In the genomic region with DNA sequence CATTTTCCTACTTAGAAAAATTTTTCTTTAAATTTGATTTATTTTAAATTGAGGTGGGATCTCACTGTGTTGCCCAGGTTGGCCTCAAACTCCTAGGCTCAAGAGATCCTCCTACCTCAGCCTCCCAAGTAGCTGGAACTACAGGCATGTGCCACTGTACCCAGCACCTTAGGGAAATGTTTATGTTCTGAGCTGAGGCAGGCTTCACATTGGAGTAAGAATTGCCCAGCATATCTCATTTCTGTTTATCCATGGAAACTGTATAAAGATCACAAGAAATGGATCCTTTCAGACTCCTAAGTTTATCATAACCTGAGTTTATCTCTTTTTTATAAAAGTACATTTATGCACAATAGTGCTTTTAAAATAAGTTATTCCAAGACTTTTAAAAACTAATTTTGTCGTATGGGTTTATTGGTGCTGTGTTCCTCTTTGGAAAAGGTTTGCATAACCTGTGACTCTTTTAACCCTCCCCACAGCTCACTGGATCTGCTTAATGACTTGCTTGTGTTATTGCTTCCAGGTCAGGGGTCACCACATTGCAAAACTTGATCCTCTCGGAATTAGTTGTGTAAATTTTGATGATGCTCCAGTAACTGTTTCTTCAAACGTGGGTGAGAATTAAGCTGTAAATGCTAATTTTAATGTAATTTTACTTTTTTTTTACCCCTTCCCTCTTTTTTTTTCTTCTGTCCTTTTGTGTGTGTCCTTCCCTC, we compare ENCODE assay signal across 3 cellular contexts.
TF ChIP-seq lines count a peak whose summit lies in the region.

No MANE protein-coding gene starts in this region.

TF ChIP-seq in liver, 16 proteins besides CTCF, POLR2A, EP300 and RAD21:
- TF ChIP-seq GABPA (IDR thresholded peaks at IDR 0.05 in 1 of 2, conservative IDR thresholded peaks at IDR 0.05 in 1 of 2) (peak; percentile 58 to 78), TAF1 (conservative IDR thresholded peaks at IDR 0.05) (no peak), YY1 (IDR thresholded peaks at IDR 0.05) (no peak)
- TF ChIP-seq, protein P1, sequence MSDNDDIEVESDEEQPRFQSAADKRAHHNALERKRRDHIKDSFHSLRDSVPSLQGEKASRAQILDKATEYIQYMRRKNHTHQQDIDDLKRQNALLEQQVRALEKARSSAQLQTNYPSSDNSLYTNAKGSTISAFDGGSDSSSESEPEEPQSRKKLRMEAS (IDR thresholded peaks at IDR 0.05) = no peak
- TF ChIP-seq, protein P2, sequence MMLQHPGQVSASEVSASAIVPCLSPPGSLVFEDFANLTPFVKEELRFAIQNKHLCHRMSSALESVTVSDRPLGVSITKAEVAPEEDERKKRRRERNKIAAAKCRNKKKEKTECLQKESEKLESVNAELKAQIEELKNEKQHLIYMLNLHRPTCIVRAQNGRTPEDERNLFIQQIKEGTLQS (IDR thresholded peaks at IDR 0.05) = no peak

TF ChIP-seq in HepG2, 621 proteins besides CTCF, POLR2A, EP300 and RAD21:
- TF ChIP-seq, protein P3, sequence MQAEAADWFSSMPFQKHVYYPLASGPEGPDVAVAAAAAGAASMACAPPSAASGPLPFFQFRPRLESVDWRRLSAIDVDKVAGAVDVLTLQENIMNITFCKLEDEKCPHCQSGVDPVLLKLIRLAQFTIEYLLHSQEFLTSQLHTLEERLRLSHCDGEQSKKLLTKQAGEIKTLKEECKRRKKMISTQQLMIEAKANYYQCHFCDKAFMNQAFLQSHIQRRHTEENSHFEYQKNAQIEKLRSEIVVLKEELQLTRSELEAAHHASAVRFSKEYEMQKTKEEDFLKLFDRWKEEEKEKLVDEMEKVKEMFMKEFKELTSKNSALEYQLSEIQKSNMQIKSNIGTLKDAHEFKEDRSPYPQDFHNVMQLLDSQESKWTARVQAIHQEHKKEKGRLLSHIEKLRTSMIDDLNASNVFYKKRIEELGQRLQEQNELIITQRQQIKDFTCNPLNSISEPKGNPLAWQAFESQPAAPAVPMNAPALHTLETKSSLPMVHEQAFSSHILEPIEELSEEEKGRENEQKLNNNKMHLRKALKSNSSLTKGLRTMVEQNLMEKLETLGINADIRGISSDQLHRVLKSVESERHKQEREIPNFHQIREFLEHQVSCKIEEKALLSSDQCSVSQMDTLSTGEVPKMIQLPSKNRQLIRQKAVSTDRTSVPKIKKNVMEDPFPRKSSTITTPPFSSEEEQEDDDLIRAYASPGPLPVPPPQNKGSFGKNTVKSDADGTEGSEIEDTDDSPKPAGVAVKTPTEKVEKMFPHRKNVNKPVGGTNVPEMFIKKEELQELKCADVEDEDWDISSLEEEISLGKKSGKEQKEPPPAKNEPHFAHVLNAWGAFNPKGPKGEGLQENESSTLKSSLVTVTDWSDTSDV (CRISPR knock-in tag; IDR thresholded peaks at IDR 0.05) = no peak

TF ChIP-seq in K562, 482 proteins besides CTCF, POLR2A, EP300 and RAD21 (continues in another document):
- TF ChIP-seq NUFIP1 (IDR thresholded peaks at IDR 0.05; ENCODE audit: partially characterized antibody) = no peak
- no peak for TF ChIP-seq SIN3A (IDR thresholded peaks at IDR 0.05; ENCODE audit: borderline replicate concordance in 2 of 2, control insufficient read depth in 1 of 2, low read depth in 2 of 2, low read length in 2 of 2)
- TF ChIP-seq, protein P4, sequence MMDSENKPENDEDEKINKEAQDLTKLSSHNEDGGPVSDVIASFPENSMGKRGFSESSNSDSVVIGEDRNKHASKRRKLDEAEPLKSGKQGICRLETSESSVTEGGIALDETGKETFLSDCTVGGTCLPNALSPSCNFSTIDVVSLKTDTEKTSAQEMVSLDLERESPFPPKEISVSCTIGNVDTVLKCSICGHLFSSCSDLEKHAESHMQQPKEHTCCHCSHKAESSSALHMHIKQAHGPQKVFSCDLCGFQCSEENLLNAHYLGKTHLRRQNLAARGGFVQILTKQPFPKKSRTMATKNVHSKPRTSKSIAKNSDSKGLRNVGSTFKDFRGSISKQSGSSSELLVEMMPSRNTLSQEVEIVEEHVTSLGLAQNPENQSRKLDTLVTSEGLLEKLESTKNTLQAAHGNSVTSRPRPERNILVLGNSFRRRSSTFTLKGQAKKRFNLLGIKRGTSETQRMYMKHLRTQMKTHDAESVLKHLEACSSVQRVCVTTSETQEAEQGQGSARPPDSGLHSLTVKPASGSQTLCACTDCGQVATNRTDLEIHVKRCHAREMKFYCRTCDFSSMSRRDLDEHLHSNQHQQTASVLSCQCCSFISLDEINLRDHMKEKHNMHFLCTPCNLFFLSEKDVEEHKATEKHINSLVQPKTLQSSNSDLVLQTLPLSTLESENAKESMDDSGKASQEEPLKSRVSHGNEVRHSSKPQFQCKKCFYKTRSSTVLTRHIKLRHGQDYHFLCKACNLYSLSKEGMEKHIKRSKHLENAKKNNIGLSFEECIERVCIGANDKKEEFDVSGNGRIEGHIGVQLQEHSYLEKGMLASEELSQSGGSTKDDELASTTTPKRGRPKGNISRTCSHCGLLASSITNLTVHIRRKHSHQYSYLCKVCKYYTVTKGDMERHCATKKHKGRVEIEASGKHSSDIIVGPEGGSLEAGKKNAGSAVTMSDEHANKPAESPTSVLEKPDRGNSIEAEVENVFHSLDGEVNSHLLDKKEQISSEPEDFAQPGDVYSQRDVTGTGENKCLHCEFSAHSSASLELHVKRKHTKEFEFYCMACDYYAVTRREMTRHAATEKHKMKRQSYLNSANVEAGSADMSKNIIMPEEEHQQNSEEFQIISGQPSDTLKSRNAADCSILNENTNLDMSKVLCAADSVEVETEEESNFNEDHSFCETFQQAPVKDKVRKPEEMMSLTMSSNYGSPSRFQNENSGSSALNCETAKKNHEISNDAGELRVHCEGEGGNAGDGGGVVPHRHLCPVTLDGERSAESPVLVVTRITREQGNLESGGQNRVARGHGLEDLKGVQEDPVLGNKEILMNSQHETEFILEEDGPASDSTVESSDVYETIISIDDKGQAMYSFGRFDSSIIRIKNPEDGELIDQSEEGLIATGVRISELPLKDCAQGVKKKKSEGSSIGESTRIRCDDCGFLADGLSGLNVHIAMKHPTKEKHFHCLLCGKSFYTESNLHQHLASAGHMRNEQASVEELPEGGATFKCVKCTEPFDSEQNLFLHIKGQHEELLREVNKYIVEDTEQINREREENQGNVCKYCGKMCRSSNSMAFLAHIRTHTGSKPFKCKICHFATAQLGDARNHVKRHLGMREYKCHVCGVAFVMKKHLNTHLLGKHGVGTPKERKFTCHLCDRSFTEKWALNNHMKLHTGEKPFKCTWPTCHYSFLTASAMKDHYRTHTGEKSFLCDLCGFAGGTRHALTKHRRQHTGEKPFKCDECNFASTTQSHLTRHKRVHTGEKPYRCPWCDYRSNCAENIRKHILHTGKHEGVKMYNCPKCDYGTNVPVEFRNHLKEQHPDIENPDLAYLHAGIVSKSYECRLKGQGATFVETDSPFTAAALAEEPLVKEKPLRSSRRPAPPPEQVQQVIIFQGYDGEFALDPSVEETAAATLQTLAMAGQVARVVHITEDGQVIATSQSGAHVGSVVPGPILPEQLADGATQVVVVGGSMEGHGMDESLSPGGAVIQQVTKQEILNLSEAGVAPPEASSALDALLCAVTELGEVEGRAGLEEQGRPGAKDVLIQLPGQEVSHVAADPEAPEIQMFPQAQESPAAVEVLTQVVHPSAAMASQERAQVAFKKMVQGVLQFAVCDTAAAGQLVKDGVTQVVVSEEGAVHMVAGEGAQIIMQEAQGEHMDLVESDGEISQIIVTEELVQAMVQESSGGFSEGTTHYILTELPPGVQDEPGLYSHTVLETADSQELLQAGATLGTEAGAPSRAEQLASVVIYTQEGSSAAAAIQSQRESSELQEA (IDR thresholded peaks at IDR 0.05; ENCODE audit: low read depth) = no peak
- TF ChIP-seq, protein P5, sequence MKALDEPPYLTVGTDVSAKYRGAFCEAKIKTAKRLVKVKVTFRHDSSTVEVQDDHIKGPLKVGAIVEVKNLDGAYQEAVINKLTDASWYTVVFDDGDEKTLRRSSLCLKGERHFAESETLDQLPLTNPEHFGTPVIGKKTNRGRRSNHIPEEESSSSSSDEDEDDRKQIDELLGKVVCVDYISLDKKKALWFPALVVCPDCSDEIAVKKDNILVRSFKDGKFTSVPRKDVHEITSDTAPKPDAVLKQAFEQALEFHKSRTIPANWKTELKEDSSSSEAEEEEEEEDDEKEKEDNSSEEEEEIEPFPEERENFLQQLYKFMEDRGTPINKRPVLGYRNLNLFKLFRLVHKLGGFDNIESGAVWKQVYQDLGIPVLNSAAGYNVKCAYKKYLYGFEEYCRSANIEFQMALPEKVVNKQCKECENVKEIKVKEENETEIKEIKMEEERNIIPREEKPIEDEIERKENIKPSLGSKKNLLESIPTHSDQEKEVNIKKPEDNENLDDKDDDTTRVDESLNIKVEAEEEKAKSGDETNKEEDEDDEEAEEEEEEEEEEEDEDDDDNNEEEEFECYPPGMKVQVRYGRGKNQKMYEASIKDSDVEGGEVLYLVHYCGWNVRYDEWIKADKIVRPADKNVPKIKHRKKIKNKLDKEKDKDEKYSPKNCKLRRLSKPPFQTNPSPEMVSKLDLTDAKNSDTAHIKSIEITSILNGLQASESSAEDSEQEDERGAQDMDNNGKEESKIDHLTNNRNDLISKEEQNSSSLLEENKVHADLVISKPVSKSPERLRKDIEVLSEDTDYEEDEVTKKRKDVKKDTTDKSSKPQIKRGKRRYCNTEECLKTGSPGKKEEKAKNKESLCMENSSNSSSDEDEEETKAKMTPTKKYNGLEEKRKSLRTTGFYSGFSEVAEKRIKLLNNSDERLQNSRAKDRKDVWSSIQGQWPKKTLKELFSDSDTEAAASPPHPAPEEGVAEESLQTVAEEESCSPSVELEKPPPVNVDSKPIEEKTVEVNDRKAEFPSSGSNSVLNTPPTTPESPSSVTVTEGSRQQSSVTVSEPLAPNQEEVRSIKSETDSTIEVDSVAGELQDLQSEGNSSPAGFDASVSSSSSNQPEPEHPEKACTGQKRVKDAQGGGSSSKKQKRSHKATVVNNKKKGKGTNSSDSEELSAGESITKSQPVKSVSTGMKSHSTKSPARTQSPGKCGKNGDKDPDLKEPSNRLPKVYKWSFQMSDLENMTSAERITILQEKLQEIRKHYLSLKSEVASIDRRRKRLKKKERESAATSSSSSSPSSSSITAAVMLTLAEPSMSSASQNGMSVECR (CRISPR knock-in tag; IDR thresholded peaks at IDR 0.05) = no peak
- no peak for TF ChIP-seq KDM5B (IDR thresholded peaks at IDR 0.05; ENCODE audit: insufficient replicate concordance, low read depth, low read length)
- 0 out of 2 replicates have a peak, but pooled peaks have one; percentile 37 for TF ChIP-seq GABPB1 (CRISPR knock-in tag; IDR thresholded peaks at IDR 0.05)
- TF ChIP-seq SP2 (IDR thresholded peaks at IDR 0.05; ENCODE audit: extremely low read depth, low read depth, low read length, poor library complexity, severe bottlenecking) = no peak
- TF ChIP-seq ZNF3 (CRISPR knock-in tag; IDR thresholded peaks at IDR 0.05) = no peak
- peak; percentile 33; the same call in 1 of the 2 replicates for TF ChIP-seq GABPA (tag; conservative IDR thresholded peaks at IDR 0.05; ENCODE audit: low read depth)
- no peak for TF ChIP-seq ELF2 (CRISPR knock-in tag; IDR thresholded peaks at IDR 0.05)
- TF ChIP-seq ZNF586 (CRISPR knock-in tag; conservative IDR thresholded peaks at IDR 0.05) = no peak
- TF ChIP-seq FOXJ2 (tag; IDR thresholded peaks at IDR 0.05) = no peak
- TF ChIP-seq ZNF121 (CRISPR knock-in tag; conservative IDR thresholded peaks at IDR 0.05) = peak; percentile 62
- TF ChIP-seq HNRNPK (IDR thresholded peaks at IDR 0.05; ENCODE audit: low read depth, low read length, poor library complexity, severe bottlenecking) = no peak
- no peak for TF ChIP-seq NR2F6 (CRISPR knock-in tag; IDR thresholded peaks at IDR 0.05)
- TF ChIP-seq RBFOX2 (IDR thresholded peaks at IDR 0.05; ENCODE audit: low read depth, low read length) = no peak
- TF ChIP-seq NR1H2 (CRISPR knock-in tag; IDR thresholded peaks at IDR 0.05) = no peak
- TF ChIP-seq BRD9 (IDR thresholded peaks at IDR 0.05; ENCODE audit: low read depth, partially characterized antibody) = no peak
- TF ChIP-seq NR2C2 (CRISPR knock-in tag; IDR thresholded peaks at IDR 0.05) = peak; percentile 71; the same call in 1 of the 2 replicates
- TF ChIP-seq NR2C2 (tag; IDR thresholded peaks at IDR 0.05) = peak; percentile 71
- TF ChIP-seq FOXP1 (CRISPR knock-in tag; IDR thresholded peaks at IDR 0.05) = no peak
- TF ChIP-seq, protein P6, sequence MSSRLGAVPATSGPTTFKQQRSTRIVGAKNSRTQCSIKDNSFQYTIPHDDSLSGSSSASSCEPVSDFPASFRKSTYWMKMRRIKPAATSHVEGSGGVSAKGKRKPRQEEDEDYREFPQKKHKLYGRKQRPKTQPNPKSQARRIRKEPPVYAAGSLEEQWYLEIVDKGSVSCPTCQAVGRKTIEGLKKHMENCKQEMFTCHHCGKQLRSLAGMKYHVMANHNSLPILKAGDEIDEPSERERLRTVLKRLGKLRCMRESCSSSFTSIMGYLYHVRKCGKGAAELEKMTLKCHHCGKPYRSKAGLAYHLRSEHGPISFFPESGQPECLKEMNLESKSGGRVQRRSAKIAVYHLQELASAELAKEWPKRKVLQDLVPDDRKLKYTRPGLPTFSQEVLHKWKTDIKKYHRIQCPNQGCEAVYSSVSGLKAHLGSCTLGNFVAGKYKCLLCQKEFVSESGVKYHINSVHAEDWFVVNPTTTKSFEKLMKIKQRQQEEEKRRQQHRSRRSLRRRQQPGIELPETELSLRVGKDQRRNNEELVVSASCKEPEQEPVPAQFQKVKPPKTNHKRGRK (tag; IDR thresholded peaks at IDR 0.05) = no peak
- no peak for TF ChIP-seq LCOR (CRISPR knock-in tag; IDR thresholded peaks at IDR 0.05)
- no peak for TF ChIP-seq PTBP1 (IDR thresholded peaks at IDR 0.05; ENCODE audit: low read depth, low read length)
- no peak for TF ChIP-seq ZNF232 (CRISPR knock-in tag; IDR thresholded peaks at IDR 0.05)
- TF ChIP-seq, protein P7, sequence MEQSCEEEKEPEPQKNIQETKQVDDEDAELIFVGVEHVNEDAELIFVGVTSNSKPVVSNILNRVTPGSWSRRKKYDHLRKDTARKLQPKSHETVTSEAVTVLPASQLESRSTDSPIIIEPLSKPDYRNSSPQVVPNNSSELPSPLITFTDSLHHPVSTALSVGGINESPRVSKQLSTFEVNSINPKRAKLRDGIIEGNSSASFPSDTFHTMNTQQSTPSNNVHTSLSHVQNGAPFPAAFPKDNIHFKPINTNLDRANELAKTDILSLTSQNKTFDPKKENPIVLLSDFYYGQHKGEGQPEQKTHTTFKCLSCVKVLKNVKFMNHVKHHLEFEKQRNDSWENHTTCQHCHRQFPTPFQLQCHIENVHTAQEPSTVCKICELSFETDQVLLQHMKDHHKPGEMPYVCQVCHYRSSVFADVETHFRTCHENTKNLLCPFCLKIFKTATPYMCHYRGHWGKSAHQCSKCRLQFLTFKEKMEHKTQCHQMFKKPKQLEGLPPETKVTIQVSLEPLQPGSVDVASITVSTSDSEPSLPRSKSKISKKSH (CRISPR knock-in tag; IDR thresholded peaks at IDR 0.05) = no peak
- TF ChIP-seq PTRF (tag; IDR thresholded peaks at IDR 0.05) = no peak
- no peak for TF ChIP-seq RAD51 (IDR thresholded peaks at IDR 0.05; ENCODE audit: borderline replicate concordance, low read depth)
- no peak for TF ChIP-seq ZNF324 (CRISPR knock-in tag; IDR thresholded peaks at IDR 0.05)
- no peak for TF ChIP-seq TAF1 (IDR thresholded peaks at IDR 0.05; ENCODE audit: control insufficient read depth, extremely low read depth, insufficient read depth, low read length, severe bottlenecking)
- no peak for TF ChIP-seq CBFB (CRISPR knock-in tag; IDR thresholded peaks at IDR 0.05)
- TF ChIP-seq SPI1 (IDR thresholded peaks at IDR 0.05; ENCODE audit: borderline replicate concordance, low read depth, low read length) = no peak
- TF ChIP-seq HMG20A (CRISPR knock-in tag; conservative IDR thresholded peaks at IDR 0.05) = no peak
